ENCODE assay signal across 2 cellular contexts in the genomic region with DNA sequence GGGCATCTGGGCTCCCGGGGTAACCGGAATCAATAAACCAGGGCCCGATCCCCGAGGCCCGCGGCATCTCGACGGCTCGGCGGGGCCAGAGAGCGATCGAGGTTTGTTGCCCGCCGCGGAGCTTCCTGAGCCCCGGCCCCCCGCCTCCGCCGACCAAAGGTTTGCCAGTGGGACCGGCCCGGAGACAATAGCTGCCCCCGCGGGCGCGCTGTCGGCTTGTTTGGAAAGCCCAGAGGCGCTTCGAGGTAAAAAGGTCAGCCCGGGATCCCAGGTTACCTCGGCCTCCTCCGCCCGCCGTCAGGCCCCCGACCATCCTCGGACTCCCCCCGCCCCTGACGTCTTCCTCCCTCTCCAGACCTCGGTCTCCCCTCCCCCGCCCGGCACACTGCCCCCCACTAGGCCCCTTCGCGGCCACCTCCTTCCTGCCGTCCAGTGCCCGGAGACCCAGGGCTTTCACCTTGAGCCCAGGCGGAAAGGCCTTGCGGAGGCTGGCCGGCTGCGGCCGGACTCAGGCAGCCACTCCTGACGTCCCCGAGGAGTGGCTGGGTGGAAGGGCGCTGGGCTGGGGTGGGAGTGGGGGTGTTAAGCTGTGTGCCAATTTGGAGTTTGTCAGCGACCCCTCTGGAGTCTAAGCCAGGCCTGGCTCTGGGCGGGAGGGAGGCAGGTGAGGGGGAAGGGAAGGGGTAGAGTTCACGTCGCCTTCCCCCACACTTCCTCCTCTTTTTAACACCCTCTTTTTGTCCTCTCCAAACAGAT.
TF ChIP-seq lines count a peak whose summit lies in the region.

No MANE protein-coding gene starts in this region.

TF ChIP-seq in SK-N-SH, 30 proteins besides CTCF, POLR2A, EP300 and RAD21:
- TF ChIP-seq, protein P1, sequence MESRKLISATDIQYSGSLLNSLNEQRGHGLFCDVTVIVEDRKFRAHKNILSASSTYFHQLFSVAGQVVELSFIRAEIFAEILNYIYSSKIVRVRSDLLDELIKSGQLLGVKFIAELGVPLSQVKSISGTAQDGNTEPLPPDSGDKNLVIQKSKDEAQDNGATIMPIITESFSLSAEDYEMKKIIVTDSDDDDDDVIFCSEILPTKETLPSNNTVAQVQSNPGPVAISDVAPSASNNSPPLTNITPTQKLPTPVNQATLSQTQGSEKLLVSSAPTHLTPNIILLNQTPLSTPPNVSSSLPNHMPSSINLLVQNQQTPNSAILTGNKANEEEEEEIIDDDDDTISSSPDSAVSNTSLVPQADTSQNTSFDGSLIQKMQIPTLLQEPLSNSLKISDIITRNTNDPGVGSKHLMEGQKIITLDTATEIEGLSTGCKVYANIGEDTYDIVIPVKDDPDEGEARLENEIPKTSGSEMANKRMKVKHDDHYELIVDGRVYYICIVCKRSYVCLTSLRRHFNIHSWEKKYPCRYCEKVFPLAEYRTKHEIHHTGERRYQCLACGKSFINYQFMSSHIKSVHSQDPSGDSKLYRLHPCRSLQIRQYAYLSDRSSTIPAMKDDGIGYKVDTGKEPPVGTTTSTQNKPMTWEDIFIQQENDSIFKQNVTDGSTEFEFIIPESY (IDR thresholded peaks at IDR 0.05; ENCODE audit: borderline replicate concordance, low read depth) = no peak
- TF ChIP-seq EZH2phosphoT487 (IDR thresholded peaks at IDR 0.05; ENCODE audit: borderline replicate concordance, low read depth) = no peak
- no peak for TF ChIP-seq POLR2AphosphoS5 (IDR thresholded peaks at IDR 0.05; ENCODE audit: low read depth, low read length)
- TF ChIP-seq TEAD4 (IDR thresholded peaks at IDR 0.05; ENCODE audit: borderline replicate concordance, insufficient read depth) = no peak

TF ChIP-seq in SK-N-SH treated with all-trans-retinoic acid at 6 μM for 48 hours, 23 proteins besides CTCF, POLR2A, EP300 and RAD21:
- TF ChIP-seq ZNF70 (CRISPR knock-in tag; IDR thresholded peaks at IDR 0.05) = no peak
